24 cellular contexts compared by ENCODE assay signal in genomic region chr5:106780355-106780754, GRCh38.
DNase-seq lines count a peak whose midpoint lies in the region; TF ChIP-seq lines count a peak whose summit lies in the region.
"Had no signal": no experiment of that assay in that cellular context is flagged by ENCODE, and none has a peak within 500 bp of the region (broad histone marks: within the 10 kb centered on the region; RNA-seq: fewer than 3 reads in every experiment).

No MANE protein-coding gene starts in this region.

- no peaks in the 10 kb centered on the region for H3K36me3 ChIP-seq in stomach
- no peaks in the 10 kb centered on the region for H3K36me3 ChIP-seq in CD8-positive, alpha-beta memory T cell (ENCODE audit: insufficient read depth, low read length)
- H3K36me3 ChIP-seq: BLaER1 had no signal

- no peak for TF ChIP-seq CTCF in stomach (IDR thresholded peaks at IDR 0.05)

- POLR2A ChIA-PET in CD8-positive, alpha-beta memory T cell (lab: Charles Lee): no interaction called here

- H3K9me3 ChIP-seq in stomach: no peaks in the 10 kb centered on the region
- no peaks in the 10 kb centered on the region for H3K9me3 ChIP-seq in CD8-positive, alpha-beta memory T cell (ENCODE audit: low read length)
- H3K9me3 ChIP-seq: BLaER1, Caco-2 had no signal

- peak overlapping the region in 1 of 8 donors; percentile 69 for H3K27ac Mint-ChIP-seq in CD8-positive, alpha-beta memory T cell
- H3K27ac Mint-ChIP-seq: CD4-positive, alpha-beta T cell; GM23338 had no signal

- H3K4me1 Mint-ChIP-seq in CD8-positive, alpha-beta memory T cell: no peaks in the 10 kb centered on the region
- H3K4me1 Mint-ChIP-seq: GM23338 had no signal

- TF ChIP-seq POLR2A in stomach (IDR thresholded peaks at IDR 0.05): no peak

- H3K4me1 ChIP-seq in stomach: no peaks in the 10 kb centered on the region
- H3K4me1 ChIP-seq in CD8-positive, alpha-beta memory T cell (ENCODE audit: insufficient read depth, low read length): no peaks in the 10 kb centered on the region
- H3K4me1 ChIP-seq: Caco-2 had no signal

- 67 to 83% (median 75%) methylated on average over 2 of the region's 2 CpGs for WGBS in stomach, 5 donors

- H3K27me3 ChIP-seq in stomach: no peaks in the 10 kb centered on the region
- H3K27me3 ChIP-seq in CD8-positive, alpha-beta memory T cell (ENCODE audit: insufficient read depth, low read length, poor library complexity, severe bottlenecking): no peaks in the 10 kb centered on the region
- H3K27me3 ChIP-seq: BLaER1 had no signal

- TF ChIP-seq EP300 in stomach (IDR thresholded peaks at IDR 0.05): no peak

- H3K36me3 Mint-ChIP-seq in CD8-positive, alpha-beta memory T cell: no peaks in the 10 kb centered on the region

- H3K27me3 Mint-ChIP-seq in CD8-positive, alpha-beta memory T cell: no peaks in the 10 kb centered on the region
- H3K27me3 Mint-ChIP-seq: CD4-positive, alpha-beta T cell had no signal

- intact Hi-C loops in stomach (cut with DNase I; ENCODE audit: low total_unique reads): no loop called here

- CTCF ChIA-PET in CD8-positive, alpha-beta memory T cell (lab: Charles Lee): no interaction called here

- H3K27ac ChIP-seq in stomach: no peak overlapping the region
- no peak overlapping the region for H3K27ac ChIP-seq in CD8-positive, alpha-beta memory T cell (ENCODE audit: low read depth, low read length)
- H3K27ac ChIP-seq: BLaER1, RWPE1, SK-N-MC had no signal

- H3K4me3 Mint-ChIP-seq in CD8-positive, alpha-beta memory T cell: no peak overlapping the region
- H3K4me3 Mint-ChIP-seq: CD4-positive, alpha-beta T cell; GM23338; H9 had no signal

- H3K4me3 ChIP-seq in stomach: no peak overlapping the region
- no peak overlapping the region for H3K4me3 ChIP-seq in CD8-positive, alpha-beta memory T cell (ENCODE audit: low read length)
- H3K4me3 ChIP-seq: BLaER1, GM23338, K562, SK-N-MC had no signal

- H3K9me3 Mint-ChIP-seq in CD8-positive, alpha-beta memory T cell: peaks cover 2 to 29% (median 6%) of the 10 kb centered on the region in 5 donors

- peak; percentile 61 for DNase-seq in DMS53 (lab: John Stamatoyannopoulos, UW)
- peak; percentile 3 for DNase-seq in NCI-H510A (lab: John Stamatoyannopoulos, UW)
- DNase-seq in islet precursor cell: peak; percentile 55
- peak; percentile 28 for DNase-seq in stomach
- no peak for DNase-seq in CD8-positive, alpha-beta memory T cell
- no peak for DNase-seq in activated T-cell treated with anti-CD3 and anti-CD28 coated beads, Interleukin-2, amount 50 U/mL, for 48 hours
- DNase-seq in NCI-H2196 (lab: John Stamatoyannopoulos, UW; ENCODE audit: unreplicated experiment): no peak
- DNase-seq: Caco-2; CD4-positive, alpha-beta T cell; DMS79 treated with DMSO at 0.1 percent for 48 hours; H9; Kasumi-1; MV-4-11; NCI-H1105; NCI-H1436 treated with DMSO at 0.1 percent for 48 hours; NCI-H187 treated with DMSO at 0.1 percent for 48 hours; NCI-H2171 treated with DMSO at 0.1 percent for 48 hours; NCI-H526 treated with DMSO at 0.1 percent for 48 hours; SHP77 had no signal

Comparison
In these comparisons a context has a peak if more than half of its experiments do, and no peak if none do; other contexts are left out.
1. DNase-seq: peak in DMS53 (single experiment), NCI-H510A (single experiment), islet precursor cell (single experiment) and stomach (single experiment); none in CD8-positive, alpha-beta memory T cell (0 of 5), activated T-cell treated with anti-CD3 and anti-CD28 coated beads, Interleukin-2, amount 50 U/mL, for 48 hours (0 of 2) and NCI-H2196 (single experiment).